In genomic region chr4:138475116-138475515, GRCh38 we compare ENCODE assay signal across 15 cellular contexts.
DNase-seq lines count a peak whose midpoint lies in the region; ATAC-seq and TF ChIP-seq lines count a peak whose summit lies in the region.
"Had no signal": no experiment of that assay in that cellular context is flagged by ENCODE, and none has a peak within 500 bp of the region (broad histone marks: within the 10 kb centered on the region; RNA-seq: fewer than 3 reads in every experiment).

No MANE protein-coding gene starts in this region.

- peak overlapping the region; percentile 13 for H2AFZ ChIP-seq in mammary epithelial cell (ENCODE audit: low read depth, low read length)

- H3K9ac ChIP-seq in mammary epithelial cell (ENCODE audit: insufficient read depth, low read length): no peak overlapping the region

- no peak for ATAC-seq in activated T-helper 17 cell treated with anti-CD3 and anti-CD28 coated beads, Interleukin-2, amount 50 U/mL, for 72 hours (replicated peaks)
- no peak for ATAC-seq in HG02763 (IDR thresholded peaks at IDR 0.05; ENCODE audit: unreplicated experiment)
- ATAC-seq: A549 had no signal

- TF ChIP-seq CTCF in mammary epithelial cell (conservative IDR thresholded peaks at IDR 0.05 in 1 of 2, IDR thresholded peaks at IDR 0.05 in 1 of 2; ENCODE audit: extremely low read depth in 1 of 2, insufficient read depth in 1 of 2, low read depth in 1 of 2, low read length in 2 of 2) (no peak), MCF 10A (IDR thresholded peaks at IDR 0.05; ENCODE audit: unreplicated experiment) (no peak)

- in situ Hi-C loops in mammary epithelial cell (cut with MboI; ENCODE audit: low sequenced_read_pairs in 2 of 2): no loop called here

- H3K36me3 ChIP-seq in mammary epithelial cell (ENCODE audit: insufficient read depth, low read length): no peaks in the 10 kb centered on the region

- H3K27ac ChIP-seq in mammary epithelial cell (ENCODE audit: insufficient read depth, low read depth, low read length): no peak overlapping the region
- H3K27ac ChIP-seq: 22Rv1, A549, C4-2B, HL-60 had no signal

- no peak overlapping the region for H3K4me3 ChIP-seq in mammary epithelial cell (replicated peaks in 1 of 3; ENCODE audit: insufficient read depth in 1 of 3, low read depth in 2 of 3, low read length in 3 of 3)
- no peak overlapping the region for H3K4me3 ChIP-seq in skeletal muscle cell (ENCODE audit: low read depth, low read length)
- H3K4me3 ChIP-seq: A549 had no signal

- BruUV-seq in mammary epithelial cell (replicated peaks; lab: Mats Ljungman, UMichigan) (no TSS peak), MCF 10A (replicated peaks; lab: Mats Ljungman, UMichigan) (no TSS peak)

- H3K27ac Mint-ChIP-seq in MCF 10A (ENCODE audit: low read depth, unreplicated experiment): no peak overlapping the region
- H3K27ac Mint-ChIP-seq in activated T-helper 17 cell treated with anti-CD3 and anti-CD28 coated beads, Interleukin-2, amount 50 U/mL, for 72 hours: no peak overlapping the region
- H3K27ac Mint-ChIP-seq: CD4-positive, alpha-beta T cell had no signal

- H4K20me1 ChIP-seq in mammary epithelial cell (ENCODE audit: insufficient read depth, low read length): no peaks in the 10 kb centered on the region

- WGBS in mammary epithelial cell (ENCODE audit: low coverage, missing lambda C conversion rate): 100% methylated on average over 1 of the region's 1 CpG

- H3K9me3 ChIP-seq in mammary epithelial cell (replicated peaks; ENCODE audit: insufficient read depth, low read length): no peaks in the 10 kb centered on the region
- H3K9me3 ChIP-seq: A549, Caco-2 had no signal

- POLR2A ChIA-PET in MCF 10A (lab: Yijun Ruan, JAX): no interaction called here

- no peaks in the 10 kb centered on the region for H3K27me3 ChIP-seq in mammary epithelial cell (ENCODE audit: insufficient read depth, low read length)

- no peaks in the 10 kb centered on the region for H3K4me1 ChIP-seq in mammary epithelial cell (ENCODE audit: insufficient read depth, low read length)
- H3K4me1 ChIP-seq: A549, Caco-2 had no signal

- H3K79me2 ChIP-seq in mammary epithelial cell (ENCODE audit: insufficient read depth, low read length): no peaks in the 10 kb centered on the region

- dilution Hi-C loops in mammary epithelial cell (cut with HindIII; ENCODE audit: low sequenced_read_pairs): no loop called here

- H3K4me2 ChIP-seq in mammary epithelial cell (ENCODE audit: insufficient read depth, low read depth, low read length): no peak overlapping the region
- H3K4me2 ChIP-seq: A549 had no signal

- intact Hi-C loops in mammary epithelial cell (cut with micrococcal nuclease): no loop called here
- intact Hi-C loops in MCF 10A (cut with micrococcal nuclease): no loop called here

- no peaks in the 10 kb centered on the region for H3K4me1 Mint-ChIP-seq in MCF 10A (ENCODE audit: insufficient read depth, unreplicated experiment)
- H3K4me1 Mint-ChIP-seq in activated T-helper 17 cell treated with anti-CD3 and anti-CD28 coated beads, Interleukin-2, amount 50 U/mL, for 72 hours: no peaks in the 10 kb centered on the region

- CTCF ChIA-PET in mammary epithelial cell (lab: Charles Lee; ENCODE audit: low non-redundant PET) (no interaction called here), MCF 10A (lab: Yijun Ruan, JAX) (interaction anchor here (0.5 to 0.6 kb wide), 2 partner anchors 9 kb away, joined by 3 to 4 read pairs; no protein-coding TSS in a partner anchor)

- no peaks in the 10 kb centered on the region for H3K27me3 Mint-ChIP-seq in MCF 10A (ENCODE audit: insufficient read depth, unreplicated experiment)
- H3K27me3 Mint-ChIP-seq in activated T-helper 17 cell treated with anti-CD3 and anti-CD28 coated beads, Interleukin-2, amount 50 U/mL, for 72 hours: no peaks in the 10 kb centered on the region
- H3K27me3 Mint-ChIP-seq: CD4-positive, alpha-beta T cell had no signal

- H3K9me3 Mint-ChIP-seq in MCF 10A (ENCODE audit: unreplicated experiment): no peaks in the 10 kb centered on the region
- peaks cover 3% of the 10 kb centered on the region for H3K9me3 Mint-ChIP-seq in activated T-helper 17 cell treated with anti-CD3 and anti-CD28 coated beads, Interleukin-2, amount 50 U/mL, for 72 hours

- H3K4me3 Mint-ChIP-seq in MCF 10A (ENCODE audit: unreplicated experiment): no peak overlapping the region
- H3K4me3 Mint-ChIP-seq in activated T-helper 17 cell treated with anti-CD3 and anti-CD28 coated beads, Interleukin-2, amount 50 U/mL, for 72 hours: no peak overlapping the region
- H3K4me3 Mint-ChIP-seq: CD4-positive, alpha-beta T cell; H9 had no signal

- no peaks in the 10 kb centered on the region for H3K36me3 Mint-ChIP-seq in MCF 10A (ENCODE audit: insufficient read depth, unreplicated experiment)
- H3K36me3 Mint-ChIP-seq in activated T-helper 17 cell treated with anti-CD3 and anti-CD28 coated beads, Interleukin-2, amount 50 U/mL, for 72 hours (ENCODE audit: low read depth): no peaks in the 10 kb centered on the region

- no peak for DNase-seq in mammary epithelial cell
- no peak for DNase-seq in MCF 10A (ENCODE audit: unreplicated experiment)
- DNase-seq in myocyte (ENCODE audit: low read depth): peak; percentile 48
- peak; percentile 10 for DNase-seq in skeletal muscle cell (ENCODE audit: low read depth)
- DNase-seq in mesenteric fat pad (ENCODE audit: low spot score): no peak
- DNase-seq: AML-193; Caco-2; CD4-positive, alpha-beta T cell; H9 had no signal

Comparison
In these comparisons a context has a peak if more than half of its experiments do, and no peak if none do; other contexts are left out.
1. DNase-seq: peak in myocyte (single experiment) and skeletal muscle cell (single experiment); none in mammary epithelial cell (single experiment), MCF 10A (single experiment) and mesenteric fat pad (single experiment).